ENCODE assay signal across 8 cellular contexts in genomic region chr3:184298759-184299487, GRCh38. TPM values are rescaled to one million over a fixed set of nuclear protein-coding genes. Genes with fewer than 3 reads are reported as not detected.
A peak's percentile ranks its signal among the peaks of the same experiment; 100 is the strongest.
DNase-seq lines count a peak whose midpoint lies in the region; ATAC-seq and TF ChIP-seq lines count a peak whose summit lies in the region.

TSS of gene PSMD2 (plus strand) at chr3:184299241. CDS start at chr3:184299267, 26 bp downstream.

- intact Hi-C loops in left ventricle myocardium inferior (cut with micrococcal nuclease), result no loop called here
- intact Hi-C loops in upper lobe of right lung (cut with DNase I), result no loop called here

- H3K27ac Mint-ChIP-seq in T-helper 17 cell (peak within 1 kb of the TSS; percentile 91), progenitor cell of endocrine pancreas (peak within 1 kb of the TSS; percentile 94)

- H3K4me1 Mint-ChIP-seq in T-helper 17 cell (peaks cover 16% of the 10 kb centered on the region), progenitor cell of endocrine pancreas (ENCODE audit: low read depth) (peaks cover 12% of the 10 kb centered on the region)

- H3K4me1 ChIP-seq in left ventricle myocardium inferior, result peaks cover 28% of the 10 kb centered on the region
- H3K4me1 ChIP-seq in upper lobe of right lung, result peaks cover 19% of the 10 kb centered on the region

- DNase-seq in NCI-H187 (lab: John Stamatoyannopoulos, UW) (peak; percentile 89 to 95), T-helper 17 cell (peak; percentile 95 to 98 (median 98)), amygdala (lab: John Stamatoyannopoulos, UW) (peak; percentile 86 to 98 (median 95)), left ventricle myocardium inferior (peak; percentile 99), progenitor cell of endocrine pancreas (ENCODE audit: low spot score, unreplicated experiment) (peak; percentile 97), upper lobe of right lung (peak; percentile 99)

- H3K27me3 Mint-ChIP-seq in T-helper 17 cell, result no peaks in the 10 kb centered on the region
- peaks cover 5% of the 10 kb centered on the region for H3K27me3 Mint-ChIP-seq in progenitor cell of endocrine pancreas

- no peaks in the 10 kb centered on the region for H3K36me3 Mint-ChIP-seq in T-helper 17 cell (ENCODE audit: low read depth)
- H3K36me3 Mint-ChIP-seq in progenitor cell of endocrine pancreas (ENCODE audit: insufficient read depth), result peaks cover 13% of the 10 kb centered on the region

- H3K36me3 ChIP-seq in left ventricle myocardium inferior, result peaks cover 39% of the 10 kb centered on the region
- peaks cover 38% of the 10 kb centered on the region for H3K36me3 ChIP-seq in upper lobe of right lung

- H3K9me3 Mint-ChIP-seq in progenitor cell of endocrine pancreas (ENCODE audit: low read depth), result no peaks in the 10 kb centered on the region

- H3K27me3 ChIP-seq in left ventricle myocardium inferior (ENCODE audit: low read depth) (no peaks in the 10 kb centered on the region), upper lobe of right lung (no peaks in the 10 kb centered on the region)

- H3K9me3 ChIP-seq in T-helper 17 cell (ENCODE audit: control insufficient read depth, low read length, poor library complexity, severe bottlenecking) (no peaks in the 10 kb centered on the region), left ventricle myocardium inferior (replicated peaks) (no peaks in the 10 kb centered on the region), upper lobe of right lung (no peaks in the 10 kb centered on the region)

- TF ChIP-seq CTCF in left ventricle myocardium inferior (IDR thresholded peaks at IDR 0.05; ENCODE audit: borderline replicate concordance), result no peak
- no peak for TF ChIP-seq CTCF in progenitor cell of endocrine pancreas (IDR thresholded peaks at IDR 0.05; ENCODE audit: unreplicated experiment)
- TF ChIP-seq CTCF in upper lobe of right lung (IDR thresholded peaks at IDR 0.05), result no peak

- ATAC-seq in GM18502 (IDR thresholded peaks at IDR 0.05; ENCODE audit: poor library complexity, unreplicated experiment) (peak; percentile 94), HG02943 (IDR thresholded peaks at IDR 0.05; ENCODE audit: low read depth, unreplicated experiment) (peak; percentile 85), T-helper 17 cell (peak; percentile 96), upper lobe of right lung (peak; percentile 100)

- H3K27ac ChIP-seq in left ventricle myocardium inferior (replicated peaks), result peak within 1 kb of the TSS; percentile 82
- H3K27ac ChIP-seq in upper lobe of right lung, result peak within 1 kb of the TSS; percentile 89

- H3K4me3 ChIP-seq in left ventricle myocardium inferior, result peak within 1 kb of the TSS; percentile 87
- H3K4me3 ChIP-seq in upper lobe of right lung, result peak within 1 kb of the TSS; percentile 96

- H3K4me3 Mint-ChIP-seq in T-helper 17 cell (peak within 1 kb of the TSS; percentile 92), progenitor cell of endocrine pancreas (ENCODE audit: low read depth) (peak within 1 kb of the TSS; percentile 96)

RNA-seq across cellular contexts. Expression of gene PSMD2, which starts in this region (rescaled TPM):
- total RNA-seq in T-helper 17 cell (100 to 1,000 TPM; 149 to 171 TPM), left ventricle myocardium inferior (213 TPM), progenitor cell of endocrine pancreas (259 and 269 TPM in 2 replicates), upper lobe of right lung (152 TPM)

Comparison
In these comparisons a context has a peak if more than half of its experiments do, and no peak if none do; other contexts are left out.
1. Peak in every context shown above with its lines: DNase-seq, ATAC-seq, H3K4me3 ChIP-seq and H3K27ac ChIP-seq.